1 cellular context compared by ENCODE assay signal in genomic region chr11:30729187-30729713, GRCh38.
TF ChIP-seq lines count a peak whose summit lies in the region.

No MANE protein-coding gene starts in this region.

TF ChIP-seq in endothelial cell of umbilical vein, 7 proteins besides CTCF, POLR2A, EP300 and RAD21 (continued from another document):
- TF ChIP-seq POLR2AphosphoS5 (IDR thresholded peaks at IDR 0.05; ENCODE audit: insufficient read depth, low read depth, low read length) (no peak), MYC (IDR thresholded peaks at IDR 0.05; ENCODE audit: low read depth, low read length) (no peak)
